Comparison of ENCODE assay signal across 11 cellular contexts in genomic region chr2:24317491-24317920, GRCh38. TPM values are rescaled to one million over a fixed set of nuclear protein-coding genes. Genes with fewer than 3 reads are reported as not detected.
DNase-seq lines count a peak whose midpoint lies in the region; ATAC-seq and TF ChIP-seq lines count a peak whose summit lies in the region.
"Had no signal": no experiment of that assay in that cellular context is flagged by ENCODE, and none has a peak within 500 bp of the region (broad histone marks: within the 10 kb centered on the region; RNA-seq: fewer than 3 reads in every experiment).

No MANE protein-coding gene starts in this region.

- no peaks in the 10 kb centered on the region for H3K27me3 Mint-ChIP-seq in activated T-cell treated with anti-CD3 and anti-CD28 coated beads, Interleukin-2, amount 50 U/mL, for 24 hours
- H3K27me3 Mint-ChIP-seq in endothelial cell (ENCODE audit: unreplicated experiment), result peaks cover 6% of the 10 kb centered on the region

- H3K4me1 Mint-ChIP-seq in activated T-cell treated with anti-CD3 and anti-CD28 coated beads, Interleukin-2, amount 50 U/mL, for 24 hours (ENCODE audit: low read depth), result peaks cover 50% of the 10 kb centered on the region
- peaks cover 5% of the 10 kb centered on the region for H3K4me1 Mint-ChIP-seq in endothelial cell (ENCODE audit: unreplicated experiment)
- peaks cover 42% of the 10 kb centered on the region for H3K4me1 Mint-ChIP-seq in stimulated activated effector memory CD8-positive, alpha-beta T cell treated with anti-CD3 and anti-CD28 coated beads, Interleukin-12 subunit alpha, Interleukin-12 subunit beta, amount 100 ng/mL, for 72 hours

- H3K27ac Mint-ChIP-seq in activated T-cell treated with anti-CD3 and anti-CD28 coated beads, Interleukin-2, amount 50 U/mL, for 24 hours, result peak overlapping the region; percentile 1
- no peak overlapping the region for H3K27ac Mint-ChIP-seq in endothelial cell (ENCODE audit: unreplicated experiment)
- H3K27ac Mint-ChIP-seq in stimulated activated effector memory CD8-positive, alpha-beta T cell treated with anti-CD3 and anti-CD28 coated beads, Interleukin-12 subunit alpha, Interleukin-12 subunit beta, amount 100 ng/mL, for 72 hours, result peak overlapping the region; percentile 37

- TF ChIP-seq CTCF in endothelial cell (IDR thresholded peaks at IDR 0.05; ENCODE audit: unreplicated experiment), result no peak

- H3K4me3 Mint-ChIP-seq in activated T-cell treated with anti-CD3 and anti-CD28 coated beads, Interleukin-2, amount 50 U/mL, for 24 hours, result no peak overlapping the region
- H3K4me3 Mint-ChIP-seq in endothelial cell (ENCODE audit: unreplicated experiment), result peak overlapping the region; percentile 65
- H3K4me3 Mint-ChIP-seq in stimulated activated effector memory CD8-positive, alpha-beta T cell treated with anti-CD3 and anti-CD28 coated beads, Interleukin-12 subunit alpha, Interleukin-12 subunit beta, amount 100 ng/mL, for 72 hours, result no peak overlapping the region

- no peaks in the 10 kb centered on the region; the same call in 1 of the 2 replicates for H3K36me3 ChIP-seq in MG63
- H3K36me3 ChIP-seq: SJSA1 had no signal

- H3K9me3 Mint-ChIP-seq in activated T-cell treated with anti-CD3 and anti-CD28 coated beads, Interleukin-2, amount 50 U/mL, for 24 hours, result no peaks in the 10 kb centered on the region
- no peaks in the 10 kb centered on the region for H3K9me3 Mint-ChIP-seq in endothelial cell (ENCODE audit: unreplicated experiment)
- H3K9me3 Mint-ChIP-seq in stimulated activated effector memory CD8-positive, alpha-beta T cell treated with anti-CD3 and anti-CD28 coated beads, Interleukin-12 subunit alpha, Interleukin-12 subunit beta, amount 100 ng/mL, for 72 hours, result no peaks in the 10 kb centered on the region

- peak; percentile 63 for ATAC-seq in stimulated activated effector memory CD8-positive, alpha-beta T cell treated with anti-CD3 and anti-CD28 coated beads, Interleukin-12 subunit alpha, Interleukin-12 subunit beta, amount 100 ng/mL, for 72 hours
- no peak for ATAC-seq in GM18511 (IDR thresholded peaks at IDR 0.05; ENCODE audit: unreplicated experiment)

- DNase-seq in activated T-cell treated with anti-CD3 and anti-CD28 coated beads, Interleukin-2, amount 50 U/mL, for 24 hours, result no peak
- DNase-seq in activated T-cell treated with anti-CD3 and anti-CD28 coated beads for 4 hours (no peak), NCI-H2081 treated with DMSO at 0.1 percent for 48 hours (lab: John Stamatoyannopoulos, UW) (peak; percentile 52), endothelial cell (ENCODE audit: low spot score) (no peak), MG63 (no peak), 8988T (no peak)
- DNase-seq in stimulated activated effector memory CD8-positive, alpha-beta T cell treated with anti-CD3 and anti-CD28 coated beads, Interleukin-12 subunit alpha, Interleukin-12 subunit beta, amount 100 ng/mL, for 72 hours (ENCODE audit: low spot score in 2 of 2), result no peak
- DNase-seq: activated CD4-positive, alpha-beta T cell treated with anti-CD3 and anti-CD28 coated beads, Interleukin-2, amount 50 U/mL, for 4 hours had no signal

- H3K4me3 ChIP-seq in MG63, result no peak overlapping the region
- H3K4me3 ChIP-seq: lung, SJSA1 had no signal

- no peaks in the 10 kb centered on the region for H3K27me3 ChIP-seq in MG63
- H3K27me3 ChIP-seq: SJSA1 had no signal

- H3K36me3 Mint-ChIP-seq in activated T-cell treated with anti-CD3 and anti-CD28 coated beads, Interleukin-2, amount 50 U/mL, for 24 hours (ENCODE audit: low read depth), result peaks cover 29% of the 10 kb centered on the region
- peaks cover 18% of the 10 kb centered on the region for H3K36me3 Mint-ChIP-seq in endothelial cell (ENCODE audit: low read depth, unreplicated experiment)
- H3K36me3 Mint-ChIP-seq in stimulated activated effector memory CD8-positive, alpha-beta T cell treated with anti-CD3 and anti-CD28 coated beads, Interleukin-12 subunit alpha, Interleukin-12 subunit beta, amount 100 ng/mL, for 72 hours, result peaks cover 32% of the 10 kb centered on the region

- no peaks in the 10 kb centered on the region for H3K9me3 ChIP-seq in MG63
- H3K9me3 ChIP-seq: SJSA1 had no signal

RNA-seq across cellular contexts. Expression of gene ITSN2, which starts 42.8 kb away (rescaled TPM):
- 73.3 TPM for total RNA-seq in endothelial cell (ENCODE audit: unreplicated experiment)
- 7.2 and 16.9 TPM in 2 replicates for total RNA-seq in MG63 (2014; rRNA removed; shearing (Covaris generic); ENCODE audit: low replicate concordance)
